29 cellular contexts compared by ENCODE assay signal in genomic region chr7:92939793-92940360, GRCh38.
"Had no signal": no experiment of that assay in that cellular context is flagged by ENCODE, and none has a peak within 500 bp of the region (broad histone marks: within the 10 kb centered on the region; RNA-seq: fewer than 3 reads in every experiment).

No MANE protein-coding gene starts in this region.

- H3K9me3 ChIP-seq: ascending aorta, breast epithelium had no signal

- H3K27ac ChIP-seq: ascending aorta, breast epithelium, cardiac muscle cell, coronary artery, dorsolateral prefrontal cortex, WERI-Rb-1 had no signal

- ATAC-seq: activated CD4-positive, CD25-positive, alpha-beta regulatory T cell treated with anti-CD3 and anti-CD28 coated beads, Interleukin-2, amount 50 U/mL, for 24 hours; activated CD8-positive, alpha-beta T cell treated with anti-CD3 and anti-CD28 coated beads for 36 hours; activated T-cell treated with anti-CD3 and anti-CD28 coated beads, Interleukin-2, amount 50 U/mL, for 4 hours; activated T-helper 17 cell treated with anti-CD3 and anti-CD28 coated beads, Interleukin-2, amount 50 U/mL, for 72 hours; esophagus mucosa; T-helper 17 cell had no signal

- H3K36me3 ChIP-seq: ascending aorta, breast epithelium, cardiac muscle cell, WERI-Rb-1 had no signal

- H3K27me3 ChIP-seq: ascending aorta, breast epithelium, cardiac muscle cell, dorsolateral prefrontal cortex had no signal

- H3K4me1 ChIP-seq: ascending aorta, breast epithelium had no signal

- H3K4me3 ChIP-seq: ascending aorta, breast epithelium, cardiac muscle cell, coronary artery, dorsolateral prefrontal cortex had no signal

- DNase-seq: activated B cell treated with CpG ODN at 0.5 μM for 24 hours; activated CD4-positive, alpha-beta T cell treated with anti-CD3 and anti-CD28 coated beads for 48 hours; activated CD4-positive, alpha-beta T cell treated with anti-CD3 and anti-CD28 coated beads, Interleukin-2, amount 50 U/mL, for 1 hour; activated CD4-positive, alpha-beta T cell treated with anti-CD3 and anti-CD28 coated beads, Interleukin-2, amount 50 U/mL, for 48 hours; activated CD8-positive, alpha-beta memory T cell treated with anti-CD3 and anti-CD28 coated beads for 24 hours; activated CD8-positive, alpha-beta T cell treated with anti-CD3 and anti-CD28 coated beads for 36 hours; activated effector memory CD4-positive, alpha-beta T cell treated with Interleukin-2 at 50 U/mL for 16 hours; activated gamma-delta T cell treated with Interleukin-2 at 50 U/mL for 16 hours; activated naive CD4-positive, alpha-beta T cell treated with anti-CD3 and anti-CD28 coated beads, Interleukin-2, amount 50 U/mL, for 16 hours; activated naive CD4-positive, alpha-beta T cell treated with Interleukin-2 at 50 U/mL for 16 hours; activated T-cell treated with anti-CD3 and anti-CD28 coated beads, Interleukin-2, amount 50 U/mL, for 4 hours; central memory CD4-positive, alpha-beta T cell; dorsolateral prefrontal cortex; effector memory CD4-positive, alpha-beta T cell; endodermal cell; foreskin fibroblast; head of caudate nucleus; T-helper 1 cell; T-helper 17 cell; T1000; WERI-Rb-1 had no signal

- FAIRE-seq: frontal cortex had no signal
